In genomic region chr18:13381907-13382682, GRCh38 we compare ENCODE assay signal across 8 cellular contexts.
DNase-seq lines count a peak whose midpoint lies in the region; ATAC-seq and TF ChIP-seq lines count a peak whose summit lies in the region.

No MANE protein-coding gene starts in this region.

- no peak for ATAC-seq in GM21390 (IDR thresholded peaks at IDR 0.05; ENCODE audit: unreplicated experiment)
- ATAC-seq in GM21737 (IDR thresholded peaks at IDR 0.05; ENCODE audit: unreplicated experiment) = no peak

- peak; percentile 44 for DNase-seq in DMS 273 (lab: John Stamatoyannopoulos, UW; ENCODE audit: unreplicated experiment)
- no peak for DNase-seq in DMS 273 treated with DMSO at 0.1 percent for 48 hours (lab: John Stamatoyannopoulos, UW)
- peak; percentile 88 for DNase-seq in HT-29 (ENCODE audit: low spot score)
- DNase-seq in activated T-helper 2 cell treated with anti-CD3 and anti-CD28 coated beads, Interferon-gamma antibody, Interleukin-2, Interleukin-4, amounts not matched to agents 10 μg/mL and 5 μg/mL and 100 μg/mL, durations not matched to agents 14 hours and 24 hours and 36 hours (ENCODE audit: low spot score) = no peak
- DNase-seq in foreskin fibroblast = peak in 1 of 2 donors; percentile 31
- DNase-seq in non-pigmented ciliary epithelial cell (ENCODE audit: low read depth) = peak; percentile 46

- peak overlapping the region; percentile 96 for H3K27ac Mint-ChIP-seq in activated T-helper 2 cell treated with anti-CD3 and anti-CD28 coated beads, Interferon-gamma antibody, Interleukin-2, Interleukin-4, amounts not matched to agents 10 μg/mL and 5 μg/mL and 100 μg/mL, durations not matched to agents 14 hours and 24 hours and 36 hours

- H3K4me3 ChIP-seq in foreskin fibroblast (ENCODE audit: low read depth in 1 of 2, low read length in 2 of 2) = peak overlapping the region; percentile 22 to 36

- H3K4me1 Mint-ChIP-seq in activated T-helper 2 cell treated with anti-CD3 and anti-CD28 coated beads, Interferon-gamma antibody, Interleukin-2, Interleukin-4, amounts not matched to agents 10 μg/mL and 5 μg/mL and 100 μg/mL, durations not matched to agents 14 hours and 24 hours and 36 hours (ENCODE audit: low read depth) = peaks cover 51% of the 10 kb centered on the region

- H3K4me3 Mint-ChIP-seq in activated T-helper 2 cell treated with anti-CD3 and anti-CD28 coated beads, Interferon-gamma antibody, Interleukin-2, Interleukin-4, amounts not matched to agents 10 μg/mL and 5 μg/mL and 100 μg/mL, durations not matched to agents 14 hours and 24 hours and 36 hours (ENCODE audit: low read depth) = peak overlapping the region; percentile 74

- H3K27me3 Mint-ChIP-seq in activated T-helper 2 cell treated with anti-CD3 and anti-CD28 coated beads, Interferon-gamma antibody, Interleukin-2, Interleukin-4, amounts not matched to agents 10 μg/mL and 5 μg/mL and 100 μg/mL, durations not matched to agents 14 hours and 24 hours and 36 hours (ENCODE audit: low read depth) = no peaks in the 10 kb centered on the region

- no peak for TF ChIP-seq CTCF in foreskin fibroblast (IDR thresholded peaks at IDR 0.05; ENCODE audit: low read depth, low read length)

- intact Hi-C loops in activated T-helper 2 cell treated with anti-CD3 and anti-CD28 coated beads, Interferon-gamma antibody, Interleukin-2, Interleukin-4, amounts not matched to agents 10 μg/mL and 5 μg/mL and 100 μg/mL, durations not matched to agents 14 hours and 24 hours and 36 hours (cut with micrococcal nuclease) = no loop called here

- no peaks in the 10 kb centered on the region for H3K9me3 Mint-ChIP-seq in activated T-helper 2 cell treated with anti-CD3 and anti-CD28 coated beads, Interferon-gamma antibody, Interleukin-2, Interleukin-4, amounts not matched to agents 10 μg/mL and 5 μg/mL and 100 μg/mL, durations not matched to agents 14 hours and 24 hours and 36 hours

- H3K36me3 Mint-ChIP-seq in activated T-helper 2 cell treated with anti-CD3 and anti-CD28 coated beads, Interferon-gamma antibody, Interleukin-2, Interleukin-4, amounts not matched to agents 10 μg/mL and 5 μg/mL and 100 μg/mL, durations not matched to agents 14 hours and 24 hours and 36 hours (ENCODE audit: low read depth) = no peaks in the 10 kb centered on the region

Comparison
In these comparisons a context has a peak if more than half of its experiments do, and no peak if none do; other contexts are left out.
1. DNase-seq: peak in DMS 273 (single experiment), HT-29 (single experiment) and non-pigmented ciliary epithelial cell (single experiment); none in DMS 273 treated with DMSO at 0.1 percent for 48 hours (single experiment) and activated T-helper 2 cell treated with anti-CD3 and anti-CD28 coated beads, Interferon-gamma antibody, Interleukin-2, Interleukin-4, amounts not matched to agents 10 μg/mL and 5 μg/mL and 100 μg/mL, durations not matched to agents 14 hours and 24 hours and 36 hours (single experiment).